ENCODE assay signal across 23 cellular contexts in the genomic region with DNA sequence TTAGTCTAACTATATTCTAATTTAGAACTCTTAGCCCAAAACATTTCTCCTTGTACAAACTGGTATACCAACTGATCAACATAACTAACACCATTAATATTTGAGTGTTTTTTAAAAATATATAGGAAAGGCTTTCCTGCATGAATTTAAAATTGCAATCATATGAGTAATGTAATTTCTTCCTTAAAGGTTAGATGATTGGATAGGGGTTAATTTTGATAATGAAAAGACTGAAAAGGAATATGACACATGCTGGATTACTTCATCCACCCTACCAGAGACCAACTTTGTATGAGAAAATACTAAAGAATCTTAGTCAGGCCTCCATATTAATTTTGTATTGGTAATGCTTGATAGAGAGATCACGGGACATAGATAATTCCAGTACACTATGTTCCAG.
"Had no signal": no experiment of that assay in that cellular context is flagged by ENCODE, and none has a peak within 500 bp of the region (broad histone marks: within the 10 kb centered on the region; RNA-seq: fewer than 3 reads in every experiment).

No MANE protein-coding gene starts in this region.

- H3K27ac Mint-ChIP-seq: activated naive CD8-positive, alpha-beta T cell treated with anti-CD3 and anti-CD28 coated beads for 36 hours; activated T-cell treated with anti-CD3 and anti-CD28 coated beads, Interleukin-2, amount 50 U/mL, for 24 hours; activated T-helper 17 cell treated with anti-CD3 and anti-CD28 coated beads, Interleukin-2, amount 50 U/mL, for 72 hours; endodermal cell; memory B cell; naive B cell; type B pancreatic cell; WTC11 had no signal

- H3K4me1 ChIP-seq: heart right ventricle, vagina had no signal

- H3K36me3 Mint-ChIP-seq: activated naive CD8-positive, alpha-beta T cell treated with anti-CD3 and anti-CD28 coated beads for 36 hours; memory B cell; naive B cell; WTC11 had no signal

- ATAC-seq: activated T-helper 17 cell treated with anti-CD3 and anti-CD28 coated beads, Interleukin-2, amount 50 U/mL, for 72 hours; heart right ventricle; left colon; mucosa of descending colon; sciatic nerve; WTC11 had no signal

- H3K27me3 Mint-ChIP-seq: activated naive CD8-positive, alpha-beta T cell treated with anti-CD3 and anti-CD28 coated beads for 36 hours; activated T-helper 17 cell treated with anti-CD3 and anti-CD28 coated beads, Interleukin-2, amount 50 U/mL, for 72 hours; memory B cell; type B pancreatic cell had no signal

- H3K27ac ChIP-seq: cardiac muscle cell, dorsolateral prefrontal cortex, heart right ventricle, thoracic aorta, vagina had no signal

- H3K36me3 ChIP-seq: cardiac muscle cell, heart right ventricle, thoracic aorta, vagina had no signal

- H3K4me1 Mint-ChIP-seq: activated naive CD8-positive, alpha-beta T cell treated with anti-CD3 and anti-CD28 coated beads for 36 hours; activated T-helper 17 cell treated with anti-CD3 and anti-CD28 coated beads, Interleukin-2, amount 50 U/mL, for 72 hours; memory B cell; naive B cell had no signal

- H3K9me3 ChIP-seq: mucosa of descending colon, thoracic aorta, vagina had no signal

- H3K9me3 Mint-ChIP-seq: activated naive CD8-positive, alpha-beta T cell treated with anti-CD3 and anti-CD28 coated beads for 36 hours; activated T-cell treated with anti-CD3 and anti-CD28 coated beads, Interleukin-2, amount 50 U/mL, for 24 hours; activated T-helper 17 cell treated with anti-CD3 and anti-CD28 coated beads, Interleukin-2, amount 50 U/mL, for 72 hours; endodermal cell; neural crest cell; type B pancreatic cell; WTC11 had no signal

- H3K4me3 Mint-ChIP-seq: activated naive CD8-positive, alpha-beta T cell treated with anti-CD3 and anti-CD28 coated beads for 36 hours; activated T-cell treated with anti-CD3 and anti-CD28 coated beads, Interleukin-2, amount 50 U/mL, for 24 hours; activated T-helper 17 cell treated with anti-CD3 and anti-CD28 coated beads, Interleukin-2, amount 50 U/mL, for 72 hours; endodermal cell; memory B cell; naive B cell; neural crest cell; type B pancreatic cell; WTC11 had no signal

- DNase-seq: activated CD8-positive, alpha-beta memory T cell treated with anti-CD3 and anti-CD28 coated beads, Interleukin-2, amount 50 U/mL, for 4 hours; activated naive CD4-positive, alpha-beta T cell treated with Interleukin-2 at 50 U/mL for 16 hours; activated naive CD8-positive, alpha-beta T cell treated with anti-CD3 and anti-CD28 coated beads for 36 hours; activated T-cell treated with anti-CD3 and anti-CD28 coated beads, Interleukin-2, amount 50 U/mL, for 24 hours; amniotic stem cell; dorsolateral prefrontal cortex; endodermal cell; heart right ventricle; left colon; mucosa of descending colon; naive B cell; stimulated activated CD4-positive, alpha-beta T cell treated with anti-CD3 and anti-CD28 coated beads, Interleukin-4, amount 100 ng/mL, for 1 hour; stimulated activated naive CD4-positive, alpha-beta T cell treated with Interleukin-2 at 50 U/mL for 16 hours; T-helper 9 cell had no signal

- H3K27me3 ChIP-seq: cardiac muscle cell, vagina had no signal

- H3K4me3 ChIP-seq: cardiac muscle cell, dorsolateral prefrontal cortex, heart right ventricle, mucosa of descending colon, thoracic aorta, vagina had no signal
